Comparison of ENCODE assay signal across 8 cellular contexts in the genomic region with DNA sequence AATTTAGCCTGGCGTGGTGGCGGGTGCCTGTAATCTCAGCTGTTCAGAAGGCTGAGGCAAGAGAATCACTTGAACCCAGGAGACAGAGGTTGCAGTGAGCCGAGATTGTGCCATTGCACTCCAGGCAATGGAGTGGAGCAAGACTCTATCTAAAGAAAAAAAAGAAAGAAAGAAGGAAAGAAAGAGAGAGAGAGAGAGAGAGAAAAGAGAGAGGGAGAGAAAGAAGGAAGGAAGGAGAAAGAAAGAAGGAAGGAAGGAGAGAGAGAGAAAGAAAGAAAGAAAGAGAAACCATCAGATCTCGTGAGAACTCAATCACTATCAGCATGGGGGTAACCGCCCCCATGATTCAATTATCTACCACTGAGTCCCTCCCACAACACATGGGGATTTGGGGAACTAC.
"Had no signal": no experiment of that assay in that cellular context is flagged by ENCODE, and none has a peak within 500 bp of the region (broad histone marks: within the 10 kb centered on the region; RNA-seq: fewer than 3 reads in every experiment).

No MANE protein-coding gene starts in this region.

- FAIRE-seq: G401.6, GM12878, GM12891, GM12892, GM18507, GM19239 had no signal

- DNase-seq: GDM1, GF-D8 had no signal

- H3K4me3 ChIP-seq: GM12878 had no signal

- ATAC-seq: GM12878 had no signal
